Comparison of ENCODE assay signal across 9 cellular contexts in genomic region chr19:5131031-5131865, GRCh38.
A peak's percentile ranks its signal among the peaks of the same experiment; 100 is the strongest.
DNase-seq lines count a peak whose midpoint lies in the region; ATAC-seq and TF ChIP-seq lines count a peak whose summit lies in the region.
"Had no signal": no experiment of that assay in that cellular context is flagged by ENCODE, and none has a peak within 500 bp of the region (broad histone marks: within the 10 kb centered on the region; RNA-seq: fewer than 3 reads in every experiment).

No MANE protein-coding gene starts in this region.

- H3K4me2 ChIP-seq in hepatocyte, result peak overlapping the region; percentile 67

- WGBS in hepatocyte (ENCODE audit: low lambda C conversion rate, missing lambda C conversion rate), result 79% methylated on average over 24 of the region's 30 CpGs

- H3K4me1 ChIP-seq in HUES6 (ENCODE audit: control insufficient read depth, insufficient read depth, low read length) (peaks cover 54% of the 10 kb centered on the region), hepatocyte (ENCODE audit: insufficient read depth) (peaks cover 35% of the 10 kb centered on the region)

- no peaks in the 10 kb centered on the region for H4K20me1 ChIP-seq in hepatocyte (ENCODE audit: insufficient read depth, poor library complexity, severe bottlenecking)

- H2AFZ ChIP-seq in hepatocyte, result no peak overlapping the region

- no peaks in the 10 kb centered on the region for H3K27me3 ChIP-seq in GM06990 (replicated peaks; ENCODE audit: control insufficient read depth, insufficient read depth, low read length)
- no peaks in the 10 kb centered on the region for H3K27me3 ChIP-seq in HUES6 (ENCODE audit: control insufficient read depth, insufficient read depth, low read length)
- H3K27me3 ChIP-seq in hepatocyte, result no peaks in the 10 kb centered on the region

- H3K9ac ChIP-seq in HUES6 (ENCODE audit: low read length), result no peak overlapping the region

- no peaks in the 10 kb centered on the region for H3K9me2 ChIP-seq in hepatocyte (replicated peaks; ENCODE audit: insufficient read depth)

- in situ Hi-C loops in KBM-7 (cut with MboI; ENCODE audit: low pct_unique_long_range_greater_than_20kb, low sequenced_read_pairs), result no loop called here

- peak; percentile 84 for DNase-seq in GM06990 (ENCODE audit: extremely low read depth, insufficient read length)
- peak; percentile 70 for DNase-seq in hepatocyte (ENCODE audit: low spot score)
- no peak for DNase-seq in DMS 273 (lab: John Stamatoyannopoulos, UW; ENCODE audit: unreplicated experiment)
- DNase-seq in NCI-H1694 treated with DMSO at 0.1 percent for 48 hours (lab: John Stamatoyannopoulos, UW), result no peak
- DNase-seq in NCI-H345 treated with DMSO at 0.1 percent for 48 hours (lab: John Stamatoyannopoulos, UW; ENCODE audit: unreplicated experiment), result no peak
- no peak for DNase-seq in KBM-7

- H3K9me3 ChIP-seq in HUES6 (ENCODE audit: control insufficient read depth, insufficient read depth, low read depth, low read length), result no peaks in the 10 kb centered on the region
- H3K9me3 ChIP-seq in hepatocyte (ENCODE audit: low read depth), result no peaks in the 10 kb centered on the region

- TF ChIP-seq CTCF in GM06990 (IDR thresholded peaks at IDR 0.05; ENCODE audit: insufficient read depth, low read length, poor library complexity, severe bottlenecking) (peak; percentile 63), hepatocyte (IDR thresholded peaks at IDR 0.05; ENCODE audit: poor library complexity) (no peak)

- no peaks in the 10 kb centered on the region for H3K79me2 ChIP-seq in hepatocyte

- H3K36me3 ChIP-seq in GM06990 (ENCODE audit: control insufficient read depth, insufficient read depth, low read length), result peaks cover 23% of the 10 kb centered on the region
- peaks cover 33% of the 10 kb centered on the region for H3K36me3 ChIP-seq in HUES6 (ENCODE audit: control insufficient read depth, insufficient read depth, low read length)
- H3K36me3 ChIP-seq in hepatocyte (replicated peaks; ENCODE audit: insufficient read depth, low read depth), result no peaks in the 10 kb centered on the region

- ATAC-seq in GM19467 (IDR thresholded peaks at IDR 0.05; ENCODE audit: unreplicated experiment), result peak; percentile 46
- ATAC-seq: HCT116 had no signal

- H3K4me3 ChIP-seq in GM06990 (replicated peaks; ENCODE audit: low read depth, low read length) (peak overlapping the region; percentile 73), HUES6 (ENCODE audit: low read depth, low read length) (no peak overlapping the region), hepatocyte (no peak overlapping the region)

- H3K27ac ChIP-seq in HUES6 (ENCODE audit: low read depth, low read length) (peak overlapping the region; percentile 48; the same call in 1 of the 2 replicates), hepatocyte (peak overlapping the region; percentile 92)

Comparison
In these comparisons a context has a peak if more than half of its experiments do, and no peak if none do; other contexts are left out.
1. DNase-seq: peak in GM06990 (single experiment) and hepatocyte (single experiment); none in DMS 273 (single experiment), NCI-H1694 treated with DMSO at 0.1 percent for 48 hours (single experiment), NCI-H345 treated with DMSO at 0.1 percent for 48 hours (single experiment) and KBM-7 (single experiment).